ENCODE assay signal across 28 cellular contexts in the genomic region with DNA sequence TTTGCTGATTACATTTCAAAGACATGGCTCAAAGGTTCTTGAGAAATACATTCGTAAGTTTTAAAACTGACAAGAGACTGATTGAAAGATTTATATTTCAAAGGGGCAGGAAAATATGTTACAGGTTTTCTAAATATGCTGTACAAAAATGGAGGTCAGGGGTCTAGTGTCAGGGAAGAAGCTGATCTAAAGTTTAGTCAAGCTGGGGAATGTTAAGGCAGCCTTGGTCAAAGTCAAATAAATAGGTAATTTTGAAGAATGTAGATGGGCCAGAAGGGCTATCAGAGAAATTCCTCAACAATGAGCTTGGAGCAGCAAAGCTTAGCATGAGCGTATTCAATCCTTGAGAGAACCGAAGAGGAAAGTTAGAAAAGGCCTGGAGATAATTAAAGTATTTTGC.
"Had no signal": no experiment of that assay in that cellular context is flagged by ENCODE, and none has a peak within 500 bp of the region (broad histone marks: within the 10 kb centered on the region; RNA-seq: fewer than 3 reads in every experiment).

No MANE protein-coding gene starts in this region.

- ATAC-seq: naive thymus-derived CD8-positive, alpha-beta T cell; natural killer cell treated with Interleukin-12 subunit alpha and Interleukin-12 subunit beta and Interleukin-15 and Interleukin-18, amount 100 ng/mL, for 72 hours; psoas muscle; right cardiac atrium; right lobe of liver; stimulated activated effector memory CD8-positive, alpha-beta T cell treated with anti-CD3 and anti-CD28 coated beads, Interleukin-12 subunit alpha, Interleukin-12 subunit beta, amount 100 ng/mL, for 72 hours; stimulated activated naive B cell treated with anti-CD40 and anti-IgM and Interleukin-4, amounts not matched to agents 10 μg/mL and 1 μg/mL and 100 μg/mL, for 72 hours; upper lobe of right lung had no signal

- H2AFZ ChIP-seq: parathyroid adenoma had no signal

- H3K4me3 ChIP-seq: ovary, psoas muscle, right lobe of liver, sigmoid colon, stomach, thoracic aorta, thyroid gland, tibial nerve, upper lobe of right lung, uterus had no signal

- H3K36me3 ChIP-seq: ovary, right lobe of liver, sigmoid colon, stomach, thoracic aorta, thyroid gland, tibial nerve, upper lobe of right lung, uterus had no signal

- H3K9ac ChIP-seq: parathyroid adenoma had no signal

- H3K4me1 Mint-ChIP-seq: naive thymus-derived CD8-positive, alpha-beta T cell; stimulated activated effector memory CD8-positive, alpha-beta T cell treated with anti-CD3 and anti-CD28 coated beads, Interleukin-12 subunit alpha, Interleukin-12 subunit beta, amount 100 ng/mL, for 72 hours had no signal

- H3K4me1 ChIP-seq: parathyroid adenoma, psoas muscle, right lobe of liver, stomach, thyroid gland, tibial nerve, upper lobe of right lung, uterus had no signal

- H3K4me3 Mint-ChIP-seq: naive thymus-derived CD8-positive, alpha-beta T cell; natural killer cell treated with Interleukin-12 subunit alpha and Interleukin-12 subunit beta and Interleukin-15 and Interleukin-18, amount 100 ng/mL, for 72 hours; nephron progenitor cell; neural crest cell; stimulated activated effector memory CD8-positive, alpha-beta T cell treated with anti-CD3 and anti-CD28 coated beads, Interleukin-12 subunit alpha, Interleukin-12 subunit beta, amount 100 ng/mL, for 72 hours; stimulated activated naive B cell treated with anti-CD40 and anti-IgM and Interleukin-4, amounts not matched to agents 10 μg/mL and 1 μg/mL and 100 μg/mL, for 72 hours; stimulated activated naive CD8-positive, alpha-beta T cell treated with anti-CD3 and anti-CD28 coated beads, Interleukin-15, Interleukin-2, amounts not matched to agents 100 ng/mL and 50 ng/mL, for 24 hours; type B pancreatic cell had no signal

- H3K36me3 Mint-ChIP-seq: naive thymus-derived CD8-positive, alpha-beta T cell; natural killer cell treated with Interleukin-12 subunit alpha and Interleukin-12 subunit beta and Interleukin-15 and Interleukin-18, amount 100 ng/mL, for 72 hours; stimulated activated effector memory CD8-positive, alpha-beta T cell treated with anti-CD3 and anti-CD28 coated beads, Interleukin-12 subunit alpha, Interleukin-12 subunit beta, amount 100 ng/mL, for 72 hours; stimulated activated naive B cell treated with anti-CD40 and anti-IgM and Interleukin-4, amounts not matched to agents 10 μg/mL and 1 μg/mL and 100 μg/mL, for 72 hours; type B pancreatic cell had no signal

- H3K9me3 Mint-ChIP-seq: naive thymus-derived CD8-positive, alpha-beta T cell; natural killer cell treated with Interleukin-12 subunit alpha and Interleukin-12 subunit beta and Interleukin-15 and Interleukin-18, amount 100 ng/mL, for 72 hours; nephron progenitor cell; neural crest cell; stimulated activated effector memory CD8-positive, alpha-beta T cell treated with anti-CD3 and anti-CD28 coated beads, Interleukin-12 subunit alpha, Interleukin-12 subunit beta, amount 100 ng/mL, for 72 hours; stimulated activated naive B cell treated with anti-CD40 and anti-IgM and Interleukin-4, amounts not matched to agents 10 μg/mL and 1 μg/mL and 100 μg/mL, for 72 hours; stimulated activated naive CD8-positive, alpha-beta T cell treated with anti-CD3 and anti-CD28 coated beads, Interleukin-15, Interleukin-2, amounts not matched to agents 100 ng/mL and 50 ng/mL, for 24 hours; type B pancreatic cell had no signal

- H3K27me3 ChIP-seq: ovary, right lobe of liver, sigmoid colon, stomach, thyroid gland, tibial nerve, upper lobe of right lung, uterus had no signal

- DNase-seq: naive thymus-derived CD8-positive, alpha-beta T cell; nephron progenitor cell; occipital lobe; ovary; psoas muscle; right cardiac atrium; right lobe of liver; sigmoid colon; small intestine; stimulated activated CD4-positive, alpha-beta T cell treated with anti-CD3 and anti-CD28 coated beads, Interleukin-15, amount 100 ng/mL, for 24 hours; stimulated activated CD4-positive, alpha-beta T cell treated with anti-CD3 and anti-CD28 coated beads, Interleukin-2, amount 100 ng/mL, for 24 hours; stimulated activated CD4-positive, alpha-beta T cell treated with anti-CD3 and anti-CD28 coated beads, Interleukin-2, amount 100 ng/mL, for 48 hours; stimulated activated CD4-positive, alpha-beta T cell treated with anti-CD3 and anti-CD28 coated beads, Interleukin-4, amount 100 ng/mL, for 24 hours; stimulated activated naive B cell treated with anti-CD40 and anti-IgM and Interleukin-4, amounts not matched to agents 10 μg/mL and 1 μg/mL and 100 μg/mL, for 72 hours; stimulated activated naive CD4-positive, alpha-beta T cell treated with Interleukin-2 at 50 U/mL for 16 hours; stomach; thyroid gland; upper lobe of right lung; uterus had no signal

- H3K27me3 Mint-ChIP-seq: progenitor cell of endocrine pancreas; stimulated activated naive B cell treated with anti-CD40 and anti-IgM and Interleukin-4, amounts not matched to agents 10 μg/mL and 1 μg/mL and 100 μg/mL, for 72 hours; type B pancreatic cell had no signal

- H3K27ac Mint-ChIP-seq: naive thymus-derived CD8-positive, alpha-beta T cell; nephron progenitor cell; progenitor cell of endocrine pancreas; stimulated activated effector memory CD8-positive, alpha-beta T cell treated with anti-CD3 and anti-CD28 coated beads, Interleukin-12 subunit alpha, Interleukin-12 subunit beta, amount 100 ng/mL, for 72 hours; stimulated activated naive B cell treated with anti-CD40 and anti-IgM and Interleukin-4, amounts not matched to agents 10 μg/mL and 1 μg/mL and 100 μg/mL, for 72 hours; stimulated activated naive CD8-positive, alpha-beta T cell treated with anti-CD3 and anti-CD28 coated beads, Interleukin-15, Interleukin-2, amounts not matched to agents 100 ng/mL and 50 ng/mL, for 24 hours; type B pancreatic cell had no signal

- H3K27ac ChIP-seq: ovary, parathyroid adenoma, psoas muscle, right lobe of liver, sigmoid colon, stomach, thoracic aorta, thyroid gland, tibial nerve, upper lobe of right lung, uterus had no signal

- H3K79me2 ChIP-seq: parathyroid adenoma had no signal

- H3K9me3 ChIP-seq: ovary, psoas muscle, right lobe of liver, sigmoid colon, stomach, thoracic aorta, thyroid gland, tibial nerve, upper lobe of right lung, uterus had no signal
